14 cellular contexts compared by ENCODE assay signal in genomic region chr5:136006767-136007251, GRCh38. TPM values are rescaled to one million over a fixed set of nuclear protein-coding genes. Genes with fewer than 3 reads are reported as not detected.
DNase-seq lines count a peak whose midpoint lies in the region; ATAC-seq and TF ChIP-seq lines count a peak whose summit lies in the region.
"Had no signal": no experiment of that assay in that cellular context is flagged by ENCODE, and none has a peak within 500 bp of the region (broad histone marks: within the 10 kb centered on the region; RNA-seq: fewer than 3 reads in every experiment).

No MANE protein-coding gene starts in this region.

- peak in 3 of 4 donors; percentile 56 to 73 (median 63) for ATAC-seq in psoas muscle
- ATAC-seq in right cardiac atrium: no peak
- no peak for ATAC-seq in HG03521 (IDR thresholded peaks at IDR 0.05; ENCODE audit: unreplicated experiment)
- ATAC-seq: GM12878 had no signal

- H3K27ac ChIP-seq in psoas muscle: no peak overlapping the region
- H3K27ac ChIP-seq in right cardiac atrium (ENCODE audit: low read length): no peak overlapping the region
- H3K27ac ChIP-seq: heart left ventricle had no signal

- H3K4me3 ChIP-seq in epithelial cell of proximal tubule (ENCODE audit: low read depth, low read length): no peak overlapping the region
- H3K4me3 ChIP-seq in psoas muscle: no peak overlapping the region
- H3K4me3 ChIP-seq in right cardiac atrium (ENCODE audit: low read length): no peak overlapping the region
- H3K4me3 ChIP-seq: GM12878, heart left ventricle had no signal

- intact Hi-C loops in psoas muscle (cut with DNase I): no loop called here
- intact Hi-C loops in right cardiac atrium (cut with DNase I): no loop called here

- H3K4me1 ChIP-seq in psoas muscle (peaks cover 8% of the 10 kb centered on the region), right cardiac atrium (ENCODE audit: control insufficient read depth, insufficient read depth, low read length) (no peaks in the 10 kb centered on the region)

- H3K27me3 ChIP-seq in psoas muscle (ENCODE audit: insufficient read depth in 3 of 3, low read length in 2 of 3) (peaks cover 0 to 2% (median 0%) of the 10 kb centered on the region in 3 donors), right cardiac atrium (ENCODE audit: control insufficient read depth, insufficient read depth) (no peaks in the 10 kb centered on the region)
- H3K27me3 ChIP-seq: heart left ventricle had no signal

- TF ChIP-seq CTCF in epithelial cell of proximal tubule (conservative IDR thresholded peaks at IDR 0.05; ENCODE audit: low read depth, low read length) (no peak), psoas muscle (IDR thresholded peaks at IDR 0.05) (no peak)

- peak; percentile 94 for DNase-seq in Daoy (ENCODE audit: low read depth)
- DNase-seq in RKO (ENCODE audit: low spot score): peak; percentile 72
- peak; percentile 45 for DNase-seq in epithelial cell of proximal tubule (ENCODE audit: low read depth)
- DNase-seq in psoas muscle: peak in 1 of 2 donors; percentile 56
- DNase-seq in COLO829 (ENCODE audit: low spot score): no peak
- no peak for DNase-seq in right cardiac atrium
- DNase-seq in NCI-H69 (lab: John Stamatoyannopoulos, UW): no peak
- DNase-seq: activated CD4-positive, CD25-positive, alpha-beta regulatory T cell; heart left ventricle; midbrain; Right ventricle myocardium superior had no signal

- no peaks in the 10 kb centered on the region for H3K36me3 ChIP-seq in psoas muscle (ENCODE audit: insufficient read depth in 1 of 2, low read depth in 1 of 2)
- H3K36me3 ChIP-seq: heart left ventricle had no signal

- H3K9me3 ChIP-seq in psoas muscle (no peaks in the 10 kb centered on the region), right cardiac atrium (ENCODE audit: control insufficient read depth, low read length) (no peaks in the 10 kb centered on the region)
- H3K9me3 ChIP-seq: heart left ventricle had no signal

- WGBS in psoas muscle, 3 donors: 68 to 86% (median 68%) methylated on average over 7 of the region's 7 CpGs
- WGBS in right cardiac atrium: 89% methylated on average over 7 of the region's 7 CpGs

RNA-seq across cellular contexts. Expression of gene TGFBI, which starts 22.0 kb away (rescaled TPM):
- total RNA-seq in Daoy (2014; rRNA removed; shearing (Covaris generic)): 1,514 and 1,682 TPM in 2 replicates
- 336 and 371 TPM in 2 replicates for total RNA-seq in epithelial cell of proximal tubule
- total RNA-seq in psoas muscle: 10 to 100 TPM; 24.4 to 35.9 (median 30.3) TPM
- polyA plus RNA-seq in psoas muscle: 10 to 100 TPM; 18.8 to 28.3 (median 20.9) TPM
- total RNA-seq in right cardiac atrium: 10 to 100 TPM; 41.6 to 60.4 (median 51.2) TPM
- 44.1 TPM for polyA plus RNA-seq in right cardiac atrium

RNA-seq across cellular contexts. Expression of gene LECT2, which starts 52.0 kb away (rescaled TPM):
- total RNA-seq in Daoy (2014; rRNA removed; shearing (Covaris generic)): not detected in 2 replicates
- total RNA-seq in epithelial cell of proximal tubule (not detected in 2 replicates), psoas muscle (not detected), right cardiac atrium (not detected)
- polyA plus RNA-seq in psoas muscle (not detected), right cardiac atrium (not detected)
- total RNA-seq: cardiac septum, GM12878, heart left ventricle, Right ventricle myocardium superior had no signal
- polyA plus RNA-seq: GM12878, heart left ventricle had no signal

Comparison
In these comparisons a context has a peak if more than half of its experiments do, and no peak if none do; other contexts are left out.
1. DNase-seq: peak in Daoy (single experiment), RKO (single experiment) and epithelial cell of proximal tubule (single experiment); none in COLO829 (single experiment), right cardiac atrium (0 of 3) and NCI-H69 (single experiment).
2. ATAC-seq: peak in psoas muscle (3 of 4); none in right cardiac atrium (0 of 2) and HG03521 (single experiment).